Comparison of ENCODE assay signal across 1 cellular context in genomic region chr17:7130626-7131467, GRCh38.
TF ChIP-seq lines count a peak whose summit lies in the region.

No MANE protein-coding gene starts in this region.

TF ChIP-seq in SK-N-SH treated with all-trans-retinoic acid at 6 μM for 48 hours, 23 proteins besides CTCF, POLR2A, EP300 and RAD21 (continued from another document):
- no peak for TF ChIP-seq TSHZ2 (CRISPR knock-in tag; IDR thresholded peaks at IDR 0.05)
